22 cellular contexts compared by ENCODE assay signal in the genomic region with DNA sequence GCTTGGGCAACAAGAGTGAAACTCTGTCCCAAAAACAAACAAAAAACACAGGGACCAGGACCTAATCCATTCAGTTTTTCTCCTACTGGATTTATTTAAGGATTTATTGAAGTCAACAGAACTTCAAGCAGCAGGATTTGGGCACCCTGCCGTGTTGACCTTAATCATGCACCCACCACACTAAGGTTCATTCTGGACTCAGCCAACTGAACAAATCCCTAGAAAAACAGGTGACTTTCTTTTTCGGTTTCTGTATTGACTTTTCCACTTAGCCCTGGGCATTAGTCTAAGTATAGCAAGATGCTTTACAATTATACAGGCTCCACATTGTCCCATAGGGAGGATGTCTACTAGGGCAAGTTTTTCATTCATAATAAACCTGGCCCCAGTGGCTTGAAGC. TPM values are rescaled to one million over a fixed set of nuclear protein-coding genes. Genes with fewer than 3 reads are reported as not detected.
DNase-seq lines count a peak whose midpoint lies in the region; ATAC-seq, FAIRE-seq and TF ChIP-seq lines count a peak whose summit lies in the region.
"Had no signal": no experiment of that assay in that cellular context is flagged by ENCODE, and none has a peak within 500 bp of the region (broad histone marks: within the 10 kb centered on the region; RNA-seq: fewer than 3 reads in every experiment).

No MANE protein-coding gene starts in this region.

- H3K36me3 ChIP-seq in SJCRH30 (peaks cover 35% of the 10 kb centered on the region), HepG2 (replicated peaks in 1 of 2; ENCODE audit: control insufficient read depth in 1 of 2, insufficient read depth in 2 of 2, low read length in 2 of 2) (peaks cover 7 to 48% of the 10 kb centered on the region in 2 experiments)
- peaks cover 18% of the 10 kb centered on the region for H3K36me3 ChIP-seq in effector memory CD4-positive, alpha-beta T cell (ENCODE audit: control insufficient read depth, insufficient read depth, low read length)

- no peak overlapping the region for H3K27ac ChIP-seq in SJCRH30
- no peak overlapping the region for H3K27ac ChIP-seq in HepG2 (ENCODE audit: extremely low read length, insufficient read depth, low read length)
- no peak overlapping the region for H3K27ac ChIP-seq in effector memory CD4-positive, alpha-beta T cell (ENCODE audit: insufficient read depth, low read length, poor library complexity, severe bottlenecking)
- no peak overlapping the region for H3K27ac ChIP-seq in caudate nucleus (ENCODE audit: low read depth, low read length)
- H3K27ac ChIP-seq: BLaER1 treated with 17β-estradiol and CSF1 and Interleukin-3, amounts not matched to agents 10 nM and 100 nM; GM23248; HL-60 had no signal

- 0 out of 2 replicates have a peak, but pooled peaks cover 3% of the 10 kb centered on the region for H4K20me1 ChIP-seq in HepG2 (ENCODE audit: insufficient read depth, low read length)

- peaks cover 38% of the 10 kb centered on the region for H3K4me1 ChIP-seq in SJCRH30
- H3K4me1 ChIP-seq in HepG2 (ENCODE audit: insufficient read depth, low read length): no peaks in the 10 kb centered on the region
- no peaks in the 10 kb centered on the region for H3K4me1 ChIP-seq in effector memory CD4-positive, alpha-beta T cell (ENCODE audit: control insufficient read depth, insufficient read depth, low read length, poor library complexity, severe bottlenecking)
- H3K4me1 ChIP-seq: BLaER1 treated with 17β-estradiol and CSF1 and Interleukin-3, amounts not matched to agents 10 nM and 100 nM had no signal

- peaks cover 6% of the 10 kb centered on the region for H3K79me2 ChIP-seq in HepG2 (ENCODE audit: insufficient read depth, low read length)

- no peak for FAIRE-seq in HepG2 (lab: Jason Lieb, UNC)
- FAIRE-seq: GM12878, GM19239 had no signal

- DNase-seq in NCI-H82 (lab: John Stamatoyannopoulos, UW): peak; percentile 34
- no peak for DNase-seq in NCI-H82 treated with DMSO at 0.1 percent for 48 hours (lab: John Stamatoyannopoulos, UW; ENCODE audit: unreplicated experiment)
- DNase-seq in SJCRH30: peak; percentile 56 to 74
- peak; percentile 4 for DNase-seq in HepG2 (ENCODE audit: low spot score)
- no peak for DNase-seq in effector memory CD4-positive, alpha-beta T cell
- no peak for DNase-seq in caudate nucleus (lab: John Stamatoyannopoulos, UW)
- DNase-seq: 8988T; Calu3; CD8-positive, alpha-beta T cell; DMS 273 treated with DMSO at 0.1 percent for 48 hours; DMS53; DND-41; EL; GM23248 had no signal

- no peak overlapping the region for H3K9ac ChIP-seq in HepG2 (ENCODE audit: insufficient read depth, low read depth, low read length)
- H3K9ac ChIP-seq: BLaER1 treated with 17β-estradiol and CSF1 and Interleukin-3, amounts not matched to agents 10 nM and 100 nM; GM23248 had no signal

- no TSS peak for BruUV-seq in HepG2 (replicated peaks; lab: Mats Ljungman, UMichigan)

- H3K9me3 ChIP-seq in SJCRH30 (replicated peaks) (no peaks in the 10 kb centered on the region), HepG2 (ENCODE audit: low read length) (no peaks in the 10 kb centered on the region)
- H3K9me3 ChIP-seq in effector memory CD4-positive, alpha-beta T cell (ENCODE audit: control insufficient read depth, low read length): no peaks in the 10 kb centered on the region
- H3K9me3 ChIP-seq: HAP-1 had no signal

- no peak for TF ChIP-seq POLR2A in HepG2 (IDR thresholded peaks at IDR 0.05; ENCODE audit: insufficient read depth in 1 of 2, low read depth in 2 of 2, low read length in 2 of 2)

- CTCF ChIA-PET in HepG2 (lab: Yijun Ruan, JAX; ENCODE audit: low intra/inter-chr PET ratio, low total read pairs): no interaction called here

- H3K4me3 ChIP-seq in SJCRH30: no peak overlapping the region
- H3K4me3 ChIP-seq in HepG2 (replicated peaks in 1 of 3; ENCODE audit: insufficient read depth in 1 of 3, low read depth in 2 of 3, low read length in 3 of 3): no peak overlapping the region
- H3K4me3 ChIP-seq in effector memory CD4-positive, alpha-beta T cell (ENCODE audit: insufficient read depth, low read depth, low read length, poor library complexity, severe bottlenecking): no peak overlapping the region
- H3K4me3 ChIP-seq: BLaER1 treated with 17β-estradiol and CSF1 and Interleukin-3, amounts not matched to agents 10 nM and 100 nM; GM12878; GM23248; HAP-1 had no signal

- TF ChIP-seq RAD21 in HepG2 (CRISPR knock-in tag; IDR thresholded peaks at IDR 0.05): no peak

- POLR2A ChIA-PET in HepG2 (lab: Yijun Ruan, JAX): no interaction called here

- TF ChIP-seq EP300 in HepG2 (IDR thresholded peaks at IDR 0.05; ENCODE audit: low read depth in 2 of 2, low read length in 2 of 2) (no peak), HepG2 (CRISPR knock-in tag; IDR thresholded peaks at IDR 0.05; ENCODE audit: borderline replicate concordance) (no peak)

- no peaks in the 10 kb centered on the region for H3K27me3 ChIP-seq in SJCRH30
- H3K27me3 ChIP-seq in HepG2 (ENCODE audit: control insufficient read depth in 1 of 2, insufficient read depth in 2 of 2, low read length in 2 of 2): no peaks in the 10 kb centered on the region
- no peaks in the 10 kb centered on the region for H3K27me3 ChIP-seq in effector memory CD4-positive, alpha-beta T cell (replicated peaks; ENCODE audit: control insufficient read depth, insufficient read depth, low read length, poor library complexity, severe bottlenecking)
- H3K27me3 ChIP-seq: BLaER1 treated with 17β-estradiol and CSF1 and Interleukin-3, amounts not matched to agents 10 nM and 100 nM had no signal

- no peak overlapping the region for H2AFZ ChIP-seq in HepG2 (ENCODE audit: low read length)
- H2AFZ ChIP-seq: GM23248 had no signal

- H3K4me2 ChIP-seq in HepG2 (ENCODE audit: low read depth, low read length): no peak overlapping the region
- H3K4me2 ChIP-seq: BLaER1 treated with 17β-estradiol and CSF1 and Interleukin-3, amounts not matched to agents 10 nM and 100 nM had no signal

- TF ChIP-seq CTCF in HepG2 (CRISPR knock-in tag; IDR thresholded peaks at IDR 0.05): no peak

- in situ Hi-C loops in HepG2 (cut with HindIII; ENCODE audit: extremely low pct_ligation_motif_present, low pct_unique_long_range_greater_than_20kb): no loop called here

- no peak for ATAC-seq in HepG2
- ATAC-seq in HG03139 (IDR thresholded peaks at IDR 0.05; ENCODE audit: unreplicated experiment): no peak
- ATAC-seq in GM21423 (IDR thresholded peaks at IDR 0.05; ENCODE audit: unreplicated experiment): no peak
- ATAC-seq: CD8-positive, alpha-beta T cell; GM12878 had no signal

- 70% methylated on average over 2 of the region's 2 CpGs for WGBS in HepG2 (ENCODE audit: low lambda C conversion rate)

- intact Hi-C loops in HepG2 (cut with micrococcal nuclease; ENCODE audit: unreplicated experiment): no loop called here

RNA-seq across cellular contexts. Expression of a gene that starts 30.0 kb away (rescaled TPM):
- total RNA-seq in SJCRH30 (2014; rRNA removed; shearing (Covaris generic)): 67.2 and 80.5 TPM in 2 replicates
- 30.4 and 33.3 TPM in 2 replicates for total RNA-seq in HepG2 (2016; rRNA removed; fragmentation: Illumina TruSeq; extraction: Trizol)
- 20.6 and 21.5 TPM in 2 replicates for total RNA-seq in HepG2 (2016; cell fraction: cytosol; rRNA removed; fragmentation: Illumina TruSeq; extraction: Trizol; ENCODE audit: low read depth)
- total RNA-seq in HepG2 (2016; cell fraction: insoluble cytoplasmic fraction; rRNA removed; fragmentation: Illumina TruSeq; extraction: Trizol): 31.8 and 34.8 TPM in 2 replicates
- total RNA-seq in HepG2 (2016; cell fraction: membrane; rRNA removed; fragmentation: Illumina TruSeq; extraction: Trizol): 24.7 and 24.8 TPM in 2 replicates
- 35.3 and 43.2 TPM in 2 replicates for total RNA-seq in HepG2 (2016; cell fraction: nucleus; rRNA removed; fragmentation: Illumina TruSeq; extraction: Trizol)
- polyA plus RNA-seq in HepG2 (2011; rRNA removed): 17.5 and 20.6 TPM in 2 replicates
- 9.6 and 12.2 TPM in 2 replicates for polyA plus RNA-seq in HepG2 (2011; cell fraction: cytosol; rRNA removed)
- 23.3 and 27.2 TPM in 2 replicates for polyA plus RNA-seq in HepG2 (2011; cell fraction: nucleus; rRNA removed)
- polyA plus RNA-seq in HepG2 (2012): 15.7 and 18.4 TPM in 2 replicates
- polyA plus RNA-seq in HepG2 (2016; cell fraction: cytosol; fragmentation: Illumina TruSeq; extraction: Trizol; ENCODE audit: low read depth): 5.8 and 7.5 TPM in 2 replicates
- polyA plus RNA-seq in HepG2 (2016; cell fraction: insoluble cytoplasmic fraction; fragmentation: Illumina TruSeq; extraction: Trizol; ENCODE audit: low read depth): 41.5 and 42.5 TPM in 2 replicates
- polyA plus RNA-seq in HepG2 (2016; cell fraction: membrane; fragmentation: Illumina TruSeq; extraction: Trizol; ENCODE audit: low read depth): 14.9 and 15.7 TPM in 2 replicates
- 48.4 and 55.5 TPM in 2 replicates for polyA plus RNA-seq in HepG2 (2016; cell fraction: nucleus; fragmentation: Illumina TruSeq; extraction: Trizol; ENCODE audit: insufficient read depth, low read depth)
- polyA minus RNA-seq in HepG2 (2011; rRNA and poly(A)+ RNA removed; ENCODE audit: low replicate concordance): 16.7 and 49.5 TPM in 2 replicates
- polyA minus RNA-seq in HepG2 (2011; cell fraction: cytosol; rRNA and poly(A)+ RNA removed): 13.2 and 14.4 TPM in 2 replicates
- polyA minus RNA-seq in HepG2 (2011; cell fraction: nucleus; rRNA and poly(A)+ RNA removed): 62.0 and 70.7 TPM in 2 replicates

RNA-seq across cellular contexts. Expression of a gene that starts 41.3 kb away (rescaled TPM):
- 0.04 TPM in 1 of 2 replicates, not detected in the other for total RNA-seq in SJCRH30 (2014; rRNA removed; shearing (Covaris generic))
- total RNA-seq in HepG2 (2016; rRNA removed; fragmentation: Illumina TruSeq; extraction: Trizol): 0.21 TPM in 1 of 2 replicates, not detected in the other
- not detected in 2 replicates for total RNA-seq in HepG2 (2016; cell fraction: cytosol; rRNA removed; fragmentation: Illumina TruSeq; extraction: Trizol; ENCODE audit: low read depth)
- not detected in 2 replicates for total RNA-seq in HepG2 (2016; cell fraction: insoluble cytoplasmic fraction; rRNA removed; fragmentation: Illumina TruSeq; extraction: Trizol)
- not detected in 2 replicates for total RNA-seq in HepG2 (2016; cell fraction: membrane; rRNA removed; fragmentation: Illumina TruSeq; extraction: Trizol)
- total RNA-seq in HepG2 (2016; cell fraction: nucleus; rRNA removed; fragmentation: Illumina TruSeq; extraction: Trizol): not detected in 2 replicates
- 0.04 TPM in 1 of 2 replicates, not detected in the other for polyA plus RNA-seq in HepG2 (2011; rRNA removed)
- 0.01 TPM in 1 of 2 replicates, not detected in the other for polyA plus RNA-seq in HepG2 (2011; cell fraction: cytosol; rRNA removed)
- 0.12 TPM in 1 of 2 replicates, not detected in the other for polyA plus RNA-seq in HepG2 (2011; cell fraction: nucleus; rRNA removed)
- not detected in 2 replicates for polyA plus RNA-seq in HepG2 (2012)
- not detected in 2 replicates for polyA plus RNA-seq in HepG2 (2016; cell fraction: cytosol; fragmentation: Illumina TruSeq; extraction: Trizol; ENCODE audit: low read depth)
- polyA plus RNA-seq in HepG2 (2016; cell fraction: insoluble cytoplasmic fraction; fragmentation: Illumina TruSeq; extraction: Trizol; ENCODE audit: low read depth): not detected in 2 replicates
- polyA plus RNA-seq in HepG2 (2016; cell fraction: membrane; fragmentation: Illumina TruSeq; extraction: Trizol; ENCODE audit: low read depth): not detected in 2 replicates
- polyA plus RNA-seq in HepG2 (2016; cell fraction: nucleus; fragmentation: Illumina TruSeq; extraction: Trizol; ENCODE audit: insufficient read depth, low read depth): not detected in 2 replicates
- polyA minus RNA-seq in HepG2 (2011; rRNA and poly(A)+ RNA removed; ENCODE audit: low replicate concordance): 0.08 and 0.30 TPM in 2 replicates
- not detected in 2 replicates for polyA minus RNA-seq in HepG2 (2011; cell fraction: cytosol; rRNA and poly(A)+ RNA removed)
- 0.37 and 0.39 TPM in 2 replicates for polyA minus RNA-seq in HepG2 (2011; cell fraction: nucleus; rRNA and poly(A)+ RNA removed)
- polyA plus RNA-seq: IgD-negative memory B cell had no signal

Comparison
In these comparisons a context has a peak if more than half of its experiments do, and no peak if none do; other contexts are left out.
1. DNase-seq: peak in NCI-H82 (single experiment), SJCRH30 (2 of 2) and HepG2 (single experiment); none in NCI-H82 treated with DMSO at 0.1 percent for 48 hours (single experiment), effector memory CD4-positive, alpha-beta T cell (0 of 3) and caudate nucleus (0 of 61).